6 cellular contexts compared by ENCODE assay signal in the genomic region with DNA sequence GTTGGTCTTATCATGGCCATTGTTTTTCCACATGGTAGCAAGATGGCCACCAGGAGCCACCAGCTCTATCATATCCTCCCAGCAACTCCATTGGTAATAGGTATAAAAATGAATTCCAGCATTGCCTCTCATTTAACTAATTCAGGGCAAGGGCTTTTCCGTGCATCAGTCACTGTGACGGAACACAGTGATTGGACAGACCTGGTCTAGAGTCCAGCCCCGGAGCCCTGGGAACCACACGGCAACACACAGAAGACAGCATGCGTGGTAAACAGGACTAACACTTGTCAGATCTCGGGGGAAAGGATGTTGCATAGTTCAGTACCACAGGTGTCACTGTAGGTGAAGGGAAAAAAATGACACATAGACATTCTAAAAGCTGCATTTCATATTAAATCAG.
"Had no signal": no experiment of that assay in that cellular context is flagged by ENCODE, and none has a peak within 500 bp of the region (broad histone marks: within the 10 kb centered on the region; RNA-seq: fewer than 3 reads in every experiment).

No MANE protein-coding gene starts in this region.

- H3K27ac Mint-ChIP-seq: IgD-negative memory B cell had no signal

- H3K36me3 Mint-ChIP-seq: IgD-negative memory B cell had no signal

- H3K27ac ChIP-seq: HL-60 had no signal

- DNase-seq: IMR-90 had no signal

- H3K4me3 Mint-ChIP-seq: IgD-negative memory B cell had no signal

- H3K4me1 Mint-ChIP-seq: IgD-negative memory B cell had no signal

- H3K27me3 Mint-ChIP-seq: IgD-negative memory B cell had no signal

- FAIRE-seq: HepG2, HTR-8/SVneo, K562 had no signal

- H3K4me3 ChIP-seq: K562 had no signal
